8 cellular contexts compared by ENCODE assay signal in genomic region chr7:72829291-72829963, GRCh38. TPM values are rescaled to one million over a fixed set of nuclear protein-coding genes. Genes with fewer than 3 reads are reported as not detected.
DNase-seq lines count a peak whose midpoint lies in the region; ATAC-seq and TF ChIP-seq lines count a peak whose summit lies in the region.
"Not testable (repeated sequence)": the region's sequence is repeated elsewhere in the genome, so short reads cannot be mapped to it uniquely, and the experiment has no call there.

No MANE protein-coding gene starts in this region.

- H3K27ac ChIP-seq in C4-2B, result peak overlapping the region; percentile 74

- TF ChIP-seq CTCF in C4-2B (conservative IDR thresholded peaks at IDR 0.05), result not testable (repeated sequence)

- peak; percentile 99 for DNase-seq in NCI-H69 (lab: John Stamatoyannopoulos, UW)
- peak; percentile 94 for DNase-seq in activated CD4-positive, alpha-beta T cell treated with anti-CD3 and anti-CD28 coated beads, Interleukin-2, amount 50 U/mL, for 1 hour
- peak; percentile 98 for DNase-seq in dedifferentiated amniotic fluid mesenchymal stem cell (ENCODE audit: extremely low spot score)
- peak; percentile 96 for DNase-seq in left lobe of liver (ENCODE audit: low spot score)
- DNase-seq in stimulated activated CD4-positive, alpha-beta T cell treated with anti-CD3 and anti-CD28 coated beads, Interleukin-2, amount 100 ng/mL, for 24 hours, result peak; percentile 95 to 96

- peak; percentile 52 for ATAC-seq in GM19372 (IDR thresholded peaks at IDR 0.05; ENCODE audit: low read depth, unreplicated experiment)
- ATAC-seq in HG03521 (IDR thresholded peaks at IDR 0.05; ENCODE audit: unreplicated experiment), result peak; percentile 63
- ATAC-seq in left lobe of liver, result peak; percentile 77

RNA-seq across cellular contexts. Expression of gene TYW1B, which starts 1.4 kb away (rescaled TPM):
- 1.5 TPM for total RNA-seq in left lobe of liver

Comparison
In these comparisons a context has a peak if more than half of its experiments do, and no peak if none do; other contexts are left out.
1. Peak in every context shown above with its lines: DNase-seq, ATAC-seq and H3K27ac ChIP-seq.